In the genomic region with DNA sequence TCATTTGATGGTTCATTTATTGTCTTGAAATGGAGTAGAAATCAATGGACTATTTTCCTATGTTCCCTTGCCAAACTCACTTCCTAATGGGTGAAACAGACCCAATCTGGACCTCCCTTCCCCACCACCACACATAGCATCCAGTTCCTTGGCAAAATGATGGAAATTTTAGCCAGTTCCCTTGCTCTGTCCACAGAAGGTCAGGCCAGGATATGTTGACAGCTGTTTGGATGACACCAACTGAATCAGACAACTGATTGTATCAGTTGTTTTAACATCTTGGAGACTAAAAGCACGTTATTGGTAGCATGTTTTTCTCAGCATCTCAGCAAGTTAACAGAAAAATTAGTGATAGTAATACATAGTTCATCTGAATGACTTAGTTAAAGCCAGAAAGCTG, we compare ENCODE assay signal across 1 cellular context.
TF ChIP-seq lines count a peak whose summit lies in the region.

No MANE protein-coding gene starts in this region.

TF ChIP-seq in SK-N-SH, 30 proteins besides CTCF, POLR2A, EP300 and RAD21 (continued from another document):
- TF ChIP-seq CHD2 (IDR thresholded peaks at IDR 0.05; ENCODE audit: low read length, partially characterized antibody) (no peak), TEAD4 (IDR thresholded peaks at IDR 0.05; ENCODE audit: borderline replicate concordance, insufficient read depth) (no peak), TCF12 (IDR thresholded peaks at IDR 0.05) (peak; percentile 49)
